In the genomic region with DNA sequence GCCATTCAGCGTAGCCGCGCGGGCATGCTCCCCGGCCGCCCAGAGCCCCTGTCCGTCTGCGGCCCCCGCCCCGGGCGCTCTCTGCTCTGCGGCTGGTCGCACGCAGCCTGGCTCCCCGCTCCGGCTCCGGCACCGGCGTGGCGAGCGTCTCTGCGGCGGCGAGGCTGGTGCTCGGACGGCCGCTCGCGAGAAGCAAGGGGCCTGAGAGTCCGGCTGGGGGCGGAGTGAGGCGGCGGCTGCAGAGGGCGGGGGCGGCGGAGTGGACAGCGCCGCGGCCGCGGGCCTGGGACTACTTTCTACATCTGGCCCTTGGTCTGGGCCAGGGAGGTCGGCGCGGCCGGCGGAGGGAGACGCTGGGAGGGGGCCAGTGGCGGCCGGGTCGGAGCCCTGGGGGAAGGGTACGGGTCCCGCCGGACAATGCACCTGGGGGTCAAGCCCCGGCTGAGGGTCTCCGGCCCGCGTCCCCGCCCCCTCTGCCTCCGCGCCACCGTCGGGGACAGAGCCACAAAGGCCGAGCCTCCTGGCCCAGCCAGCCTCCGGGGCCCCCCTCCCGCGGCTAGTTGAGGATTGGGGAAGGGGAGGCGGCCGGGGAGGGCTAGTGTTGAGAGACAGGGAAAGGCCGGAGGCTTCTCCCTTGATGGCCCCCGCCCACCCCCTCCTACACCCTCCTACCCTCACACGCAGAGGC, we compare ENCODE assay signal across 8 cellular contexts. TPM values are rescaled to one million over a fixed set of nuclear protein-coding genes. Genes with fewer than 3 reads are reported as not detected.
DNase-seq lines count a peak whose midpoint lies in the region; ATAC-seq, FAIRE-seq and TF ChIP-seq lines count a peak whose summit lies in the region.

A gene with protein sequence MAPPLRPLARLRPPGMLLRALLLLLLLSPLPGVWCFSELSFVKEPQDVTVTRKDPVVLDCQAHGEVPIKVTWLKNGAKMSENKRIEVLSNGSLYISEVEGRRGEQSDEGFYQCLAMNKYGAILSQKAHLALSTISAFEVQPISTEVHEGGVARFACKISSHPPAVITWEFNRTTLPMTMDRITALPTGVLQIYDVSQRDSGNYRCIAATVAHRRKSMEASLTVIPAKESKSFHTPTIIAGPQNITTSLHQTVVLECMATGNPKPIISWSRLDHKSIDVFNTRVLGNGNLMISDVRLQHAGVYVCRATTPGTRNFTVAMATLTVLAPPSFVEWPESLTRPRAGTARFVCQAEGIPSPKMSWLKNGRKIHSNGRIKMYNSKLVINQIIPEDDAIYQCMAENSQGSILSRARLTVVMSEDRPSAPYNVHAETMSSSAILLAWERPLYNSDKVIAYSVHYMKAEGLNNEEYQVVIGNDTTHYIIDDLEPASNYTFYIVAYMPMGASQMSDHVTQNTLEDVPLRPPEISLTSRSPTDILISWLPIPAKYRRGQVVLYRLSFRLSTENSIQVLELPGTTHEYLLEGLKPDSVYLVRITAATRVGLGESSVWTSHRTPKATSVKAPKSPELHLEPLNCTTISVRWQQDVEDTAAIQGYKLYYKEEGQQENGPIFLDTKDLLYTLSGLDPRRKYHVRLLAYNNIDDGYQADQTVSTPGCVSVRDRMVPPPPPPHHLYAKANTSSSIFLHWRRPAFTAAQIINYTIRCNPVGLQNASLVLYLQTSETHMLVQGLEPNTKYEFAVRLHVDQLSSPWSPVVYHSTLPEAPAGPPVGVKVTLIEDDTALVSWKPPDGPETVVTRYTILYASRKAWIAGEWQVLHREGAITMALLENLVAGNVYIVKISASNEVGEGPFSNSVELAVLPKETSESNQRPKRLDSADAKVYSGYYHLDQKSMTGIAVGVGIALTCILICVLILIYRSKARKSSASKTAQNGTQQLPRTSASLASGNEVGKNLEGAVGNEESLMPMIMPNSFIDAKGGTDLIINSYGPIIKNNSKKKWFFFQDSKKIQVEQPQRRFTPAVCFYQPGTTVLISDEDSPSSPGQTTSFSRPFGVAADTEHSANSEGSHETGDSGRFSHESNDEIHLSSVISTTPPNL (minus strand): TSS at position 226 of the 688 bp plus-strand sequence. CDS start 221 bp downstream, at position 5.

- no peak within 1 kb of the TSS for H3K27ac ChIP-seq in H1 (ENCODE audit: low read depth, low read length)
- no peak within 1 kb of the TSS for H3K27ac ChIP-seq in thymus (ENCODE audit: low read depth)

- H4K20me1 ChIP-seq in H1 (replicated peaks in 1 of 2; ENCODE audit: control insufficient read depth in 1 of 2, insufficient read depth in 2 of 2, low read length in 2 of 2), result peaks cover 10 to 19% of the 10 kb centered on the region in 2 experiments

- no peaks in the 10 kb centered on the region for H3K79me2 ChIP-seq in H1 (ENCODE audit: control insufficient read depth in 1 of 2, insufficient read depth in 2 of 2, low read length in 2 of 2)

- H2BK120ac ChIP-seq in H1 (replicated peaks; ENCODE audit: low read depth, low read length), result no peak within 1 kb of the TSS

- H4K8ac ChIP-seq in H1 (ENCODE audit: extremely low read depth, insufficient read depth, low read length), result peak within 1 kb of the TSS; percentile 93

- no peak within 1 kb of the TSS for H3K23ac ChIP-seq in H1 (ENCODE audit: insufficient read length)

- TF ChIP-seq CTCF in AG09309 (IDR thresholded peaks at IDR 0.05; ENCODE audit: control insufficient read depth, insufficient read depth, low read depth, low read length, missing control alignments) (no peak), GM20000 (IDR thresholded peaks at IDR 0.05; ENCODE audit: extremely low read depth, missing control alignments) (no peak), H1 (IDR thresholded peaks at IDR 0.05; ENCODE audit: control extremely low read depth in 1 of 3, insufficient read depth in 1 of 3, low read depth in 1 of 3, low read length in 3 of 3) (no peak)

- peak in 1 of 2 experiments; percentile 40; a peak in 2 of 3 replicates for TF ChIP-seq POLR2A in H1 (IDR thresholded peaks at IDR 0.05; ENCODE audit: control extremely low read depth in 1 of 2, low read depth in 2 of 2, low read length in 2 of 2)

- CTCF ChIA-PET in H1 (lab: Charles Lee; ENCODE audit: partially characterized antibody), result interaction anchor here (3.1 kb wide), 1 partner anchor 31 kb away, joined by 16 read pairs; no protein-coding TSS in a partner anchor

- no peak within 1 kb of the TSS for H3K14ac ChIP-seq in H1 (ENCODE audit: insufficient read length)

- DNase-seq in AG09309 (ENCODE audit: low read depth) (no peak), GM20000 (ENCODE audit: low spot score) (peak; percentile 60), SHP77 treated with DMSO at 0.1 percent for 48 hours (lab: John Stamatoyannopoulos, UW) (peak; percentile 47), H1 (ENCODE audit: low read depth in 1 of 2, low spot score in 2 of 2) (peak in 1 of 2 experiments; percentile 76), medulla oblongata (ENCODE audit: extremely low spot score) (peak; percentile 44)

- POLR2A ChIA-PET in H1 (lab: Charles Lee; ENCODE audit: partially characterized antibody), result no interaction called here

- H3K79me1 ChIP-seq in H1 (ENCODE audit: low read depth, low read length), result no peaks in the 10 kb centered on the region

- no peak within 1 kb of the TSS for H2BK20ac ChIP-seq in H1 (ENCODE audit: low read length)

- ATAC-seq in GM18873 (IDR thresholded peaks at IDR 0.05; ENCODE audit: low FRiP score, unreplicated experiment) (no peak), GM19023 (IDR thresholded peaks at IDR 0.05; ENCODE audit: unreplicated experiment) (no peak)

- no peak within 1 kb of the TSS for H3K56ac ChIP-seq in H1 (replicated peaks; ENCODE audit: insufficient read length, low read depth, low read length)

- no peak within 1 kb of the TSS for H3K4ac ChIP-seq in H1 (replicated peaks; ENCODE audit: insufficient read length, low read depth, low read length)

- no peak within 1 kb of the TSS for H2AFZ ChIP-seq in H1 (ENCODE audit: low read length)

- TF ChIP-seq RAD21 in H1 (IDR thresholded peaks at IDR 0.05 in 1 of 2, conservative IDR thresholded peaks at IDR 0.05 in 1 of 2; ENCODE audit: low read depth in 2 of 2, low read length in 2 of 2), result no peak

- H2BK15ac ChIP-seq in H1 (ENCODE audit: low read length), result no peak within 1 kb of the TSS

- H2AK5ac ChIP-seq in H1 (ENCODE audit: low read depth, low read length), result no peak within 1 kb of the TSS

- H2BK12ac ChIP-seq in H1 (ENCODE audit: low read depth, low read length), result no peak within 1 kb of the TSS

- 2% methylated on average over 26 of the region's 71 CpGs; no CpG with 5 or more reads in 1 of the 2 experiments for WGBS in H1 (ENCODE audit: extremely low coverage in 1 of 2, insufficient coverage in 1 of 2, insufficient read length in 1 of 2, insufficient replicate concordance in 2 of 2, low coverage in 1 of 2, low lambda C conversion rate in 2 of 2, missing lambda C conversion rate in 1 of 2), 2 experiments
- 2% methylated on average over 71 of the region's 71 CpGs for WGBS in thymus

- no peak within 1 kb of the TSS for H2BK5ac ChIP-seq in H1 (ENCODE audit: low read depth, low read length)

- H3K36me3 ChIP-seq in H1 (ENCODE audit: control insufficient read depth in 2 of 4, insufficient read depth in 4 of 4, low read length in 3 of 4), result peaks cover 0 to 3% (median 0%) of the 10 kb centered on the region in 4 experiments; a peak in 1 of 8 replicates
- no peaks in the 10 kb centered on the region for H3K36me3 ChIP-seq in thymus (ENCODE audit: control insufficient read depth, insufficient read depth)

- peak within 1 kb of the TSS; percentile 5 to 84 (median 56); a peak in 4 of 7 replicates for H3K9ac ChIP-seq in H1 (replicated peaks in 1 of 4; ENCODE audit: extremely low read depth in 1 of 4, low read depth in 3 of 4, low read length in 3 of 4)

- peak within 1 kb of the TSS; percentile 57 to 89 for H3K4me2 ChIP-seq in H1 (ENCODE audit: insufficient read depth in 1 of 2, low read depth in 2 of 2, low read length in 2 of 2)

- TF ChIP-seq EP300 in H1 (IDR thresholded peaks at IDR 0.05; ENCODE audit: borderline replicate concordance in 1 of 2, low read depth in 2 of 2, low read length in 2 of 2), result 0 out of 3 replicates have a peak, but pooled peaks of 1 of the 2 experiments have one; percentile 30

- H4K91ac ChIP-seq in H1 (replicated peaks; ENCODE audit: insufficient read length, low read length), result no peak within 1 kb of the TSS

- H4K5ac ChIP-seq in H1 (ENCODE audit: insufficient read length, low read depth, low read length), result no peak within 1 kb of the TSS

- peaks cover 63 to 80% (median 76%) of the 10 kb centered on the region in 4 experiments for H3K27me3 ChIP-seq in H1 (replicated peaks in 1 of 4; ENCODE audit: control insufficient read depth in 3 of 4, extremely low read depth in 1 of 4, insufficient read depth in 3 of 4, low read length in 3 of 4)
- H3K27me3 ChIP-seq in thymus (ENCODE audit: control insufficient read depth, insufficient read depth), result peaks cover 36% of the 10 kb centered on the region

- peaks cover 5% of the 10 kb centered on the region; the same call in 1 of the 2 replicates for H3K23me2 ChIP-seq in H1 (ENCODE audit: low read depth, low read length)

- H3K18ac ChIP-seq in H1 (ENCODE audit: extremely low read depth, low read length), result no peak within 1 kb of the TSS

- no peak for FAIRE-seq in H1 (lab: Jason Lieb, UNC)

- H3K9me3 ChIP-seq in H1 (ENCODE audit: insufficient read depth in 2 of 2, low read depth in 1 of 2, low read length in 1 of 2) (no peaks in the 10 kb centered on the region), thymus (ENCODE audit: control insufficient read depth) (no peaks in the 10 kb centered on the region)

- peaks cover 0 to 5% (median 2%) of the 10 kb centered on the region in 4 experiments; a peak in 4 of 7 replicates for H3K4me1 ChIP-seq in H1 (replicated peaks in 1 of 4; ENCODE audit: control insufficient read depth in 3 of 4, insufficient read depth in 4 of 4, low read length in 3 of 4)
- H3K4me1 ChIP-seq in thymus (ENCODE audit: control insufficient read depth, insufficient read depth, low read length), result peaks cover 6% of the 10 kb centered on the region

- H3K4me3 ChIP-seq in AG09309 (ENCODE audit: control insufficient read depth, low read depth, low read length), result peak within 1 kb of the TSS; percentile 54
- H3K4me3 ChIP-seq in H1 (ENCODE audit: extremely low read depth in 1 of 4, insufficient read depth in 2 of 4, low read depth in 3 of 4, low read length in 4 of 4), result peak within 1 kb of the TSS; percentile 34 to 78 (median 52)
- H3K4me3 ChIP-seq in thymus (ENCODE audit: low read length), result peak within 1 kb of the TSS; percentile 53

TF ChIP-seq in H1, 55 proteins besides CTCF, POLR2A, EP300 and RAD21 (continues in another document):
- TF ChIP-seq SIN3A (conservative IDR thresholded peaks at IDR 0.05 in 1 of 2, IDR thresholded peaks at IDR 0.05 in 1 of 2; ENCODE audit: low read depth in 1 of 2, low read length in 2 of 2), result no peak; a peak in 1 of 4 replicates

RNA-seq across cellular contexts. Expression of the gene that starts here (rescaled TPM):
- 3.2 and 3.4 TPM in 2 replicates for total RNA-seq in H1 (2021; fragmentation: NEBNext Ultra II Directional; extraction: Animal tissue kit (Norgen Biotek cat#: 25700))
- polyA plus RNA-seq in H1 (2011; rRNA removed), result 2.1 and 3.1 TPM in 2 replicates
- polyA plus RNA-seq in H1 (2011; cell fraction: cytosol; rRNA removed), result 2.6 TPM
- 4.0 TPM for polyA plus RNA-seq in H1 (2011; cell fraction: nucleus; rRNA removed)
- polyA plus RNA-seq in H1 (2012, experiment 1 of 2), result 1.9 to 3.3 TPM (median 2.6 TPM) in 4 replicates
- 0.35 TPM for polyA plus RNA-seq in H1 (2012, experiment 2 of 2)
- 4.5 TPM for polyA plus RNA-seq in H1 (2013, experiment 1 of 2)
- polyA plus RNA-seq in H1 (2013, experiment 2 of 2), result 3.4 TPM
- polyA minus RNA-seq in H1 (2011; rRNA and poly(A)+ RNA removed), result 8.5 and 15.2 TPM in 2 replicates
- polyA minus RNA-seq in H1 (2011; cell fraction: cytosol; rRNA and poly(A)+ RNA removed), result 6.4 TPM
- 18.8 TPM for polyA minus RNA-seq in H1 (2011; cell fraction: nucleus; rRNA and poly(A)+ RNA removed)
- 0.16 TPM for polyA plus RNA-seq in thymus
